ENCODE assay signal across 8 cellular contexts in genomic region chr6:5851261-5851757, GRCh38.
DNase-seq lines count a peak whose midpoint lies in the region; ATAC-seq and TF ChIP-seq lines count a peak whose summit lies in the region.

No MANE protein-coding gene starts in this region.

- H3K27ac ChIP-seq in esophagus muscularis mucosa (replicated peaks in 1 of 4), result no peak overlapping the region

- H3K27ac Mint-ChIP-seq in naive thymus-derived CD8-positive, alpha-beta T cell, result peak overlapping the region in 8 of 10 donors; percentile 62 to 95 (median 93)

- peak; percentile 73 for ATAC-seq in GM18907 (IDR thresholded peaks at IDR 0.05; ENCODE audit: unreplicated experiment)
- peak; percentile 98 to 99 for ATAC-seq in naive thymus-derived CD8-positive, alpha-beta T cell
- ATAC-seq in GM19397 (IDR thresholded peaks at IDR 0.05; ENCODE audit: unreplicated experiment), result no peak

- H3K4me1 Mint-ChIP-seq in naive thymus-derived CD8-positive, alpha-beta T cell, result peaks cover 6 to 10% (median 7%) of the 10 kb centered on the region in 4 donors

- TF ChIP-seq POLR2A in esophagus muscularis mucosa (IDR thresholded peaks at IDR 0.05; ENCODE audit: low read depth), result no peak

- H3K4me3 ChIP-seq in esophagus muscularis mucosa (peak overlapping the region; percentile 44 to 57 (median 48)), BE2C (ENCODE audit: low read depth, low read length) (no peak overlapping the region)

- TF ChIP-seq CTCF in esophagus muscularis mucosa (IDR thresholded peaks at IDR 0.05) (no peak), BE2C (IDR thresholded peaks at IDR 0.05; ENCODE audit: low read depth, low read length) (no peak)

- peaks cover 0 to 3% (median 0%) of the 10 kb centered on the region in 9 donors for H3K9me3 Mint-ChIP-seq in naive thymus-derived CD8-positive, alpha-beta T cell

- no peaks in the 10 kb centered on the region for H3K36me3 Mint-ChIP-seq in naive thymus-derived CD8-positive, alpha-beta T cell

- H3K9me3 ChIP-seq in esophagus muscularis mucosa, result peaks cover 0 to 11% (median 1%) of the 10 kb centered on the region in 4 donors
- no peaks in the 10 kb centered on the region for H3K9me3 ChIP-seq in BE2C

- intact Hi-C loops in esophagus muscularis mucosa (cut with DNase I), result no loop called here

- 4% methylated on average over 19 of the region's 34 CpGs for WGBS in esophagus muscularis mucosa

- no peak for TF ChIP-seq EP300 in esophagus muscularis mucosa (IDR thresholded peaks at IDR 0.05)

- peak overlapping the region; percentile 80 to 94 (median 89) for H3K4me3 Mint-ChIP-seq in naive thymus-derived CD8-positive, alpha-beta T cell

- DNase-seq in NCI-H1092 (lab: John Stamatoyannopoulos, UW) (peak; percentile 15), activated T-cell treated with anti-CD3 and anti-CD28 coated beads for 24 hours (ENCODE audit: low read depth) (peak; percentile 62), esophagus muscularis mucosa (ENCODE audit: extremely low spot score) (no peak), BE2C (no peak)
- peak; percentile 51 to 83 (median 68) for DNase-seq in naive thymus-derived CD8-positive, alpha-beta T cell
- DNase-seq in stimulated activated CD8-positive, alpha-beta memory T cell treated with anti-CD3 and anti-CD28 coated beads, Interleukin-7, amount 100 ng/mL, for 48 hours (ENCODE audit: extremely low read depth in 1 of 2, low read depth in 1 of 2), result peak; percentile 39 to 50

- H3K27me3 ChIP-seq in esophagus muscularis mucosa (peaks cover 0 to 28% (median 0%) of the 10 kb centered on the region in 4 donors), BE2C (no peaks in the 10 kb centered on the region)

- POLR2A ChIA-PET in naive thymus-derived CD8-positive, alpha-beta T cell (lab: Charles Lee), result interaction anchor here (0.7 to 2.5 kb wide), 5 partner anchors 14 to 331 kb away, joined by 3 to 11 read pairs (median 3); no protein-coding TSS in a partner anchor

- H3K4me1 ChIP-seq in esophagus muscularis mucosa (peaks cover 5 to 15% (median 13%) of the 10 kb centered on the region in 4 donors), BE2C (no peaks in the 10 kb centered on the region)

- peaks cover 0 to 10% (median 3%) of the 10 kb centered on the region in 5 donors for H3K27me3 Mint-ChIP-seq in naive thymus-derived CD8-positive, alpha-beta T cell

- H3K36me3 ChIP-seq in esophagus muscularis mucosa (no peaks in the 10 kb centered on the region), BE2C (no peaks in the 10 kb centered on the region)

Comparison
In these comparisons a context has a peak if more than half of its experiments do, and no peak if none do; other contexts are left out.
1. DNase-seq: peak in NCI-H1092 (single experiment), activated T-cell treated with anti-CD3 and anti-CD28 coated beads for 24 hours (single experiment), naive thymus-derived CD8-positive, alpha-beta T cell (10 of 10) and stimulated activated CD8-positive, alpha-beta memory T cell treated with anti-CD3 and anti-CD28 coated beads, Interleukin-7, amount 100 ng/mL, for 48 hours (2 of 2); none in esophagus muscularis mucosa (single experiment) and BE2C (single experiment).